1 cellular context compared by ENCODE assay signal in genomic region chr6:43488667-43489276, GRCh38.
TF ChIP-seq lines count a peak whose summit lies in the region.

No MANE protein-coding gene starts in this region.

TF ChIP-seq in HepG2, 621 proteins besides CTCF, POLR2A, EP300 and RAD21 (continued from another document and continues in another):
- TF ChIP-seq, protein P1, sequence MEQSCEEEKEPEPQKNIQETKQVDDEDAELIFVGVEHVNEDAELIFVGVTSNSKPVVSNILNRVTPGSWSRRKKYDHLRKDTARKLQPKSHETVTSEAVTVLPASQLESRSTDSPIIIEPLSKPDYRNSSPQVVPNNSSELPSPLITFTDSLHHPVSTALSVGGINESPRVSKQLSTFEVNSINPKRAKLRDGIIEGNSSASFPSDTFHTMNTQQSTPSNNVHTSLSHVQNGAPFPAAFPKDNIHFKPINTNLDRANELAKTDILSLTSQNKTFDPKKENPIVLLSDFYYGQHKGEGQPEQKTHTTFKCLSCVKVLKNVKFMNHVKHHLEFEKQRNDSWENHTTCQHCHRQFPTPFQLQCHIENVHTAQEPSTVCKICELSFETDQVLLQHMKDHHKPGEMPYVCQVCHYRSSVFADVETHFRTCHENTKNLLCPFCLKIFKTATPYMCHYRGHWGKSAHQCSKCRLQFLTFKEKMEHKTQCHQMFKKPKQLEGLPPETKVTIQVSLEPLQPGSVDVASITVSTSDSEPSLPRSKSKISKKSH (CRISPR knock-in tag; IDR thresholded peaks at IDR 0.05; ENCODE audit: borderline replicate concordance) = no peak
- TF ChIP-seq CEBPZ (IDR thresholded peaks at IDR 0.05; ENCODE audit: low read length) (no peak), ZBTB21 (CRISPR knock-in tag; IDR thresholded peaks at IDR 0.05) (no peak), ZNF879 (CRISPR knock-in tag; IDR thresholded peaks at IDR 0.05) (no peak), ZNF788 (CRISPR knock-in tag; IDR thresholded peaks at IDR 0.05; ENCODE audit: borderline replicate concordance) (no peak), GLI4 (CRISPR knock-in tag; IDR thresholded peaks at IDR 0.05; ENCODE audit: borderline replicate concordance) (peak; percentile 17; the same call in 1 of the 2 replicates), ZBTB25 (CRISPR knock-in tag; IDR thresholded peaks at IDR 0.05) (no peak), SALL1 (CRISPR knock-in tag; IDR thresholded peaks at IDR 0.05) (peak; percentile 78), BORCS8-MEF2B (CRISPR knock-in tag; IDR thresholded peaks at IDR 0.05) (no peak), ZNF543 (CRISPR knock-in tag; IDR thresholded peaks at IDR 0.05) (no peak), NFIC (IDR thresholded peaks at IDR 0.05; ENCODE audit: low read length) (peak; percentile 41; the same call in 1 of the 2 replicates), ZFP62 (CRISPR knock-in tag; IDR thresholded peaks at IDR 0.05) (no peak), ZNF512 (CRISPR knock-in tag; IDR thresholded peaks at IDR 0.05) (no peak), KLF9 (CRISPR knock-in tag; IDR thresholded peaks at IDR 0.05; ENCODE audit: low read depth) (no peak), ZMAT5 (CRISPR knock-in tag; IDR thresholded peaks at IDR 0.05; ENCODE audit: borderline replicate concordance, low read depth) (no peak), ZNF615 (CRISPR knock-in tag; IDR thresholded peaks at IDR 0.05; ENCODE audit: borderline replicate concordance) (no peak), ZNF225 (CRISPR knock-in tag; IDR thresholded peaks at IDR 0.05) (no peak), WIZ (CRISPR knock-in tag; IDR thresholded peaks at IDR 0.05) (0 out of 2 replicates have a peak, but pooled peaks have one; percentile 79), ZNF343 (CRISPR knock-in tag; IDR thresholded peaks at IDR 0.05) (no peak), FOSL2 (CRISPR knock-in tag; IDR thresholded peaks at IDR 0.05) (no peak; the same call in none of the 2 replicates), ZNF383 (CRISPR knock-in tag; IDR thresholded peaks at IDR 0.05; ENCODE audit: borderline replicate concordance) (no peak), ZNF496 (CRISPR knock-in tag; IDR thresholded peaks at IDR 0.05; ENCODE audit: insufficient replicate concordance) (no peak), TOPORS (CRISPR knock-in tag; IDR thresholded peaks at IDR 0.05) (no peak), ZNF614 (CRISPR knock-in tag; IDR thresholded peaks at IDR 0.05; ENCODE audit: borderline replicate concordance) (peak; percentile 68), GABPA (IDR thresholded peaks at IDR 0.05; ENCODE audit: low read depth, low read length) (no peak), GABPA (CRISPR knock-in tag; IDR thresholded peaks at IDR 0.05; ENCODE audit: low read depth) (0 out of 2 replicates have a peak, but pooled peaks have one; percentile 29), SOX5 (CRISPR knock-in tag; IDR thresholded peaks at IDR 0.05; ENCODE audit: borderline replicate concordance) (peak; percentile 67; the same call in 1 of the 2 replicates), SRY (CRISPR knock-in tag; IDR thresholded peaks at IDR 0.05) (no peak), HNF4A (CRISPR knock-in tag; IDR thresholded peaks at IDR 0.05) (peak; percentile 67), TP53 (CRISPR knock-in tag; conservative IDR thresholded peaks at IDR 0.05) (no peak), THYN1 (CRISPR knock-in tag; IDR thresholded peaks at IDR 0.05; ENCODE audit: borderline replicate concordance, low read depth) (no peak), ARNT (IDR thresholded peaks at IDR 0.05) (no peak), U2AF2 (IDR thresholded peaks at IDR 0.05; ENCODE audit: low read depth, low read length) (no peak), NR2F6 (IDR thresholded peaks at IDR 0.05) (peak; percentile 75), NR2F6 (CRISPR knock-in tag; IDR thresholded peaks at IDR 0.05) (peak; percentile 87), ZBTB8A (CRISPR knock-in tag; IDR thresholded peaks at IDR 0.05; ENCODE audit: borderline replicate concordance, low read depth) (no peak), MAFK (conservative IDR thresholded peaks at IDR 0.05 in 1 of 2, IDR thresholded peaks at IDR 0.05 in 1 of 2; ENCODE audit: low read length in 2 of 2) (peak; percentile 13 to 72), KDM4B (CRISPR knock-in tag; IDR thresholded peaks at IDR 0.05) (no peak), SRSF9 (IDR thresholded peaks at IDR 0.05; ENCODE audit: borderline replicate concordance, insufficient read depth, low read depth, low read length, poor library complexity, severe bottlenecking) (no peak), NCOA2 (CRISPR knock-in tag; IDR thresholded peaks at IDR 0.05) (peak; percentile 57; the same call in 1 of the 2 replicates), ATF3 (CRISPR knock-in tag; IDR thresholded peaks at IDR 0.05) (no peak), ZKSCAN8 (CRISPR knock-in tag; IDR thresholded peaks at IDR 0.05; ENCODE audit: borderline replicate concordance) (no peak; the same call in 1 of the 2 replicates)
- TF ChIP-seq, protein P2, sequence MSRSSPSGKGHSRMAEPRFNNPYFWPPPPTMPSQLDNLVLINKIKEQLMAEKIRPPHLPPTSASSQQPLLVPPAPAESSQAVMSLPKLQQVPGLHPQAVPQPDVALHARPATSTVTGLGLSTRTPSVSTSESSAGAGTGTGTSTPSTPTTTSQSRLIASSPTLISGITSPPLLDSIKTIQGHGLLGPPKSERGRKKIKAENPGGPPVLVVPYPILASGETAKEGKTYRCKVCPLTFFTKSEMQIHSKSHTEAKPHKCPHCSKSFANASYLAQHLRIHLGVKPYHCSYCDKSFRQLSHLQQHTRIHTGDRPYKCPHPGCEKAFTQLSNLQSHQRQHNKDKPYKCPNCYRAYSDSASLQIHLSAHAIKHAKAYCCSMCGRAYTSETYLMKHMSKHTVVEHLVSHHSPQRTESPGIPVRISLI (CRISPR knock-in tag; IDR thresholded peaks at IDR 0.05; ENCODE audit: borderline replicate concordance) = peak; percentile 88
- TF ChIP-seq, protein P3, sequence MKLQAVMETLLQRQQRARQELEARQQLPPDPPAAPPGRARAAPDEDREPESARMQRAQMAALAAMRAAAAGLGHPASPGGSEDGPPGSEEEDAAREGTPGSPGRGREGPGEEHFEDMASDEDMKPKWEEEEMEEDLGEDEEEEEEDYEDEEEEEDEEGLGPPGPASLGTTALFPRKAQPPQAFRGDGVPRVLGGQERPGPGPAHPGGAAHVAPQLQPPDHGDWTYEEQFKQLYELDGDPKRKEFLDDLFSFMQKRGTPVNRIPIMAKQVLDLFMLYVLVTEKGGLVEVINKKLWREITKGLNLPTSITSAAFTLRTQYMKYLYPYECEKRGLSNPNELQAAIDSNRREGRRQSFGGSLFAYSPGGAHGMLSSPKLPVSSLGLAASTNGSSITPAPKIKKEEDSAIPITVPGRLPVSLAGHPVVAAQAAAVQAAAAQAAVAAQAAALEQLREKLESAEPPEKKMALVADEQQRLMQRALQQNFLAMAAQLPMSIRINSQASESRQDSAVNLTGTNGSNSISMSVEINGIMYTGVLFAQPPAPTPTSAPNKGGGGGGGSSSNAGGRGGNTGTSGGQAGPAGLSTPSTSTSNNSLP (IDR thresholded peaks at IDR 0.05; ENCODE audit: low read depth, low read length) = no peak
- TF ChIP-seq, protein P4, sequence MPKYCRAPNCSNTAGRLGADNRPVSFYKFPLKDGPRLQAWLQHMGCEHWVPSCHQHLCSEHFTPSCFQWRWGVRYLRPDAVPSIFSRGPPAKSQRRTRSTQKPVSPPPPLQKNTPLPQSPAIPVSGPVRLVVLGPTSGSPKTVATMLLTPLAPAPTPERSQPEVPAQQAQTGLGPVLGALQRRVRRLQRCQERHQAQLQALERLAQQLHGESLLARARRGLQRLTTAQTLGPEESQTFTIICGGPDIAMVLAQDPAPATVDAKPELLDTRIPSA (CRISPR knock-in tag; IDR thresholded peaks at IDR 0.05; ENCODE audit: borderline replicate concordance) = no peak
- TF ChIP-seq, protein P5, sequence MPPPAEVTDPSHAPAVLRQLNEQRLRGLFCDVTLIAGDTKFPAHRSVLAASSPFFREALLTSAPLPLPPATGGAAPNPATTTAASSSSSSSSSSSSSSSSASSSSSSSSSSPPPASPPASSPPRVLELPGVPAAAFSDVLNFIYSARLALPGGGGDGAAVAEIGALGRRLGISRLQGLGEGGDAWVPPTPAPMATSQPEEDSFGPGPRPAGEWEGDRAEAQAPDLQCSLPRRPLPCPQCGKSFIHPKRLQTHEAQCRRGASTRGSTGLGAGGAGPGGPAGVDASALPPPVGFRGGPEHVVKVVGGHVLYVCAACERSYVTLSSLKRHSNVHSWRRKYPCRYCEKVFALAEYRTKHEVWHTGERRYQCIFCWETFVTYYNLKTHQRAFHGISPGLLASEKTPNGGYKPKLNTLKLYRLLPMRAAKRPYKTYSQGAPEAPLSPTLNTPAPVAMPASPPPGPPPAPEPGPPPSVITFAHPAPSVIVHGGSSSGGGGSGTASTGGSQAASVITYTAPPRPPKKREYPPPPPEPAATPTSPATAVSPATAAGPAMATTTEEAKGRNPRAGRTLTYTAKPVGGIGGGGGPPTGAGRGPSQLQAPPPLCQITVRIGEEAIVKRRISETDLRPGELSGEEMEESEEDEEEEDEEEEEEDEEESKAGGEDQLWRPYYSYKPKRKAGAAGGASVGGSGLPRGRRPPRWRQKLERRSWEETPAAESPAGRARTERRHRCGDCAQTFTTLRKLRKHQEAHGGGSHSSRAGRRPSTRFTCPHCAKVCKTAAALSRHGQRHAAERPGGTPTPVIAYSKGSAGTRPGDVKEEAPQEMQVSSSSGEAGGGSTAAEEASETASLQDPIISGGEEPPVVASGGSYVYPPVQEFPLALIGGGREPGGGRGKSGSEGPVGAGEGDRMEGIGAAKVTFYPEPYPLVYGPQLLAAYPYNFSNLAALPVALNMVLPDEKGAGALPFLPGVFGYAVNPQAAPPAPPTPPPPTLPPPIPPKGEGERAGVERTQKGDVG (CRISPR knock-in tag; IDR thresholded peaks at IDR 0.05; ENCODE audit: borderline replicate concordance) = no peak
- TF ChIP-seq, protein P6, sequence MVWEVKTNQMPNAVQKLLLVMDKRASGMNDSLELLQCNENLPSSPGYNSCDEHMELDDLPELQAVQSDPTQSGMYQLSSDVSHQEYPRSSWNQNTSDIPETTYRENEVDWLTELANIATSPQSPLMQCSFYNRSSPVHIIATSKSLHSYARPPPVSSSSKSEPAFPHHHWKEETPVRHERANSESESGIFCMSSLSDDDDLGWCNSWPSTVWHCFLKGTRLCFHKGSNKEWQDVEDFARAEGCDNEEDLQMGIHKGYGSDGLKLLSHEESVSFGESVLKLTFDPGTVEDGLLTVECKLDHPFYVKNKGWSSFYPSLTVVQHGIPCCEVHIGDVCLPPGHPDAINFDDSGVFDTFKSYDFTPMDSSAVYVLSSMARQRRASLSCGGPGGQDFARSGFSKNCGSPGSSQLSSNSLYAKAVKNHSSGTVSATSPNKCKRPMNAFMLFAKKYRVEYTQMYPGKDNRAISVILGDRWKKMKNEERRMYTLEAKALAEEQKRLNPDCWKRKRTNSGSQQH (CRISPR knock-in tag; IDR thresholded peaks at IDR 0.05; ENCODE audit: low read depth) = peak; percentile 91; the same call in 1 of the 2 replicates
- TF ChIP-seq, protein P7, sequence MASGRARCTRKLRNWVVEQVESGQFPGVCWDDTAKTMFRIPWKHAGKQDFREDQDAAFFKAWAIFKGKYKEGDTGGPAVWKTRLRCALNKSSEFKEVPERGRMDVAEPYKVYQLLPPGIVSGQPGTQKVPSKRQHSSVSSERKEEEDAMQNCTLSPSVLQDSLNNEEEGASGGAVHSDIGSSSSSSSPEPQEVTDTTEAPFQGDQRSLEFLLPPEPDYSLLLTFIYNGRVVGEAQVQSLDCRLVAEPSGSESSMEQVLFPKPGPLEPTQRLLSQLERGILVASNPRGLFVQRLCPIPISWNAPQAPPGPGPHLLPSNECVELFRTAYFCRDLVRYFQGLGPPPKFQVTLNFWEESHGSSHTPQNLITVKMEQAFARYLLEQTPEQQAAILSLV (CRISPR knock-in tag; IDR thresholded peaks at IDR 0.05; ENCODE audit: borderline replicate concordance) = no peak; the same call in 1 of the 2 replicates
